In genomic region chr18:22314001-22314400, GRCh38 we compare ENCODE assay signal across 22 cellular contexts.
DNase-seq lines count a peak whose midpoint lies in the region; ATAC-seq and TF ChIP-seq lines count a peak whose summit lies in the region.
"Had no signal": no experiment of that assay in that cellular context is flagged by ENCODE, and none has a peak within 500 bp of the region (broad histone marks: within the 10 kb centered on the region; RNA-seq: fewer than 3 reads in every experiment).

No MANE protein-coding gene starts in this region.

- ATAC-seq in HG02870 (IDR thresholded peaks at IDR 0.05; ENCODE audit: unreplicated experiment) (no peak), HG03139 (IDR thresholded peaks at IDR 0.05; ENCODE audit: unreplicated experiment) (no peak)
- ATAC-seq: activated T-cell treated with anti-CD3 and anti-CD28 coated beads, Interleukin-2, amount 50 U/mL, for 4 hours; left colon had no signal

- H3K79me2 ChIP-seq in ACC112 (ENCODE audit: control insufficient read depth, insufficient read depth, low read length, unreplicated experiment) (no peaks in the 10 kb centered on the region), hepatocyte (no peaks in the 10 kb centered on the region)

- H3K4me1 ChIP-seq in ACC112 (ENCODE audit: control insufficient read depth, insufficient read depth, low read length, unreplicated experiment) (peaks cover 36% of the 10 kb centered on the region), hepatocyte (ENCODE audit: insufficient read depth) (peaks cover 10% of the 10 kb centered on the region)
- H3K4me1 ChIP-seq: suprapubic skin had no signal

- DNase-seq in GM03348 (ENCODE audit: low spot score), result peak; percentile 77
- peak; percentile 67 to 76 for DNase-seq in cardiac fibroblast (ENCODE audit: low read depth in 2 of 2)
- no peak for DNase-seq in hepatocyte (ENCODE audit: low spot score)
- no peak for DNase-seq in NCI-H526 treated with DMSO at 0.1 percent for 48 hours (lab: John Stamatoyannopoulos, UW)
- DNase-seq in GM19238 (ENCODE audit: insufficient read length, low spot score), result no peak
- DNase-seq: activated CD4-positive, CD25-positive, alpha-beta regulatory T cell treated with anti-CD3 and anti-CD28 coated beads, Interleukin-2, amount 50 U/mL, for 72 hours; activated naive CD4-positive, alpha-beta T cell treated with Interleukin-2 at 50 U/mL for 16 hours; activated T-cell treated with anti-CD3 and anti-CD28 coated beads, Interleukin-2, amount 50 U/mL, for 4 hours; amygdala; CD4-positive, CD25-positive, alpha-beta regulatory T cell; DMS153; left colon; MV-4-11; NCI-H2171; NCI-H69; stimulated activated CD4-positive, alpha-beta T cell treated with anti-CD3 and anti-CD28 coated beads, Interleukin-1b, Interleukin-23, amount 100 ng/mL, for 48 hours; SW 1271 had no signal

- 75% methylated on average over 6 of the region's 6 CpGs for WGBS in hepatocyte (ENCODE audit: low lambda C conversion rate, missing lambda C conversion rate)

- no peaks in the 10 kb centered on the region for H3K36me3 ChIP-seq in ACC112 (ENCODE audit: insufficient read depth, low read length)
- H3K36me3 ChIP-seq in hepatocyte (replicated peaks; ENCODE audit: insufficient read depth, low read depth), result no peaks in the 10 kb centered on the region
- H3K36me3 ChIP-seq: suprapubic skin had no signal

- no peaks in the 10 kb centered on the region for H3K9me2 ChIP-seq in hepatocyte (replicated peaks; ENCODE audit: insufficient read depth)

- H3K27ac ChIP-seq in ACC112 (ENCODE audit: low read depth, low read length), result peak overlapping the region; percentile 90
- H3K27ac ChIP-seq in hepatocyte, result peak overlapping the region; percentile 82
- H3K27ac ChIP-seq: epithelial cell of prostate, suprapubic skin had no signal

- H3K9me3 ChIP-seq in hepatocyte (ENCODE audit: low read depth), result no peaks in the 10 kb centered on the region
- H3K9me3 ChIP-seq: suprapubic skin had no signal

- TF ChIP-seq CTCF in cardiac fibroblast (IDR thresholded peaks at IDR 0.05; ENCODE audit: low read depth, low read length) (no peak), hepatocyte (IDR thresholded peaks at IDR 0.05; ENCODE audit: poor library complexity) (no peak)

- peak overlapping the region; percentile 45 for H3K4me2 ChIP-seq in hepatocyte

- no peaks in the 10 kb centered on the region for H4K20me1 ChIP-seq in hepatocyte (ENCODE audit: insufficient read depth, poor library complexity, severe bottlenecking)

- H2AFZ ChIP-seq in ACC112 (ENCODE audit: low read length, unreplicated experiment), result peak overlapping the region; percentile 69
- H2AFZ ChIP-seq in hepatocyte, result no peak overlapping the region

- H3K4me3 ChIP-seq in ACC112 (ENCODE audit: low read depth, low read length), result peak overlapping the region; percentile 47; the same call in 1 of the 2 replicates
- no peak overlapping the region for H3K4me3 ChIP-seq in cardiac fibroblast (replicated peaks in 1 of 2; ENCODE audit: low read depth in 2 of 2, low read length in 2 of 2)
- H3K4me3 ChIP-seq in hepatocyte, result no peak overlapping the region
- H3K4me3 ChIP-seq: suprapubic skin had no signal

- H3K27me3 ChIP-seq in ACC112 (ENCODE audit: insufficient read depth, low read length) (no peaks in the 10 kb centered on the region), hepatocyte (no peaks in the 10 kb centered on the region)

Comparison
In these comparisons a context has a peak if more than half of its experiments do, and no peak if none do; other contexts are left out.
1. DNase-seq: peak in GM03348 (single experiment) and cardiac fibroblast (2 of 2); none in hepatocyte (single experiment), NCI-H526 treated with DMSO at 0.1 percent for 48 hours (single experiment) and GM19238 (single experiment).